8 cellular contexts compared by ENCODE assay signal in genomic region chr11:14519692-14520085, GRCh38. TPM values are rescaled to one million over a fixed set of nuclear protein-coding genes. Genes with fewer than 3 reads are reported as not detected.
A peak's percentile ranks its signal among the peaks of the same experiment; 100 is the strongest.
DNase-seq lines count a peak whose midpoint lies in the region; ATAC-seq and TF ChIP-seq lines count a peak whose summit lies in the region.

No MANE protein-coding gene starts in this region.

- ATAC-seq in GM19043 (IDR thresholded peaks at IDR 0.05; ENCODE audit: low read depth, unreplicated experiment): peak; percentile 20
- peak; percentile 3 for ATAC-seq in HG03457 (IDR thresholded peaks at IDR 0.05; ENCODE audit: unreplicated experiment)
- no peak for ATAC-seq in HG02973 (IDR thresholded peaks at IDR 0.05; ENCODE audit: unreplicated experiment)

- peak overlapping the region; percentile 95 for H3K9ac ChIP-seq in rectal smooth muscle tissue (ENCODE audit: low read length)

- DNase-seq in BE2C: no peak
- no peak for DNase-seq in fibroblast of the aortic adventitia (ENCODE audit: low read depth)
- DNase-seq in epidermal melanocyte (ENCODE audit: insufficient read length, low spot score): no peak

- H3K4me3 ChIP-seq in BE2C (ENCODE audit: low read depth, low read length) (peak overlapping the region; percentile 75), fibroblast of the aortic adventitia (ENCODE audit: low read depth, low read length) (peak overlapping the region; percentile 68), rectal smooth muscle tissue (ENCODE audit: low read length) (peak overlapping the region; percentile 97)

- H3K27ac ChIP-seq in VCaP (peak overlapping the region; percentile 92), rectal smooth muscle tissue (ENCODE audit: low read depth, low read length) (peak overlapping the region; percentile 89)

- no peaks in the 10 kb centered on the region for H3K9me3 ChIP-seq in BE2C

- H3K4me1 ChIP-seq in BE2C: no peaks in the 10 kb centered on the region
- peaks cover 11% of the 10 kb centered on the region for H3K4me1 ChIP-seq in rectal smooth muscle tissue (ENCODE audit: control insufficient read depth, insufficient read depth, low read length)

- TF ChIP-seq CTCF in BE2C (IDR thresholded peaks at IDR 0.05; ENCODE audit: low read depth, low read length): no peak
- TF ChIP-seq CTCF in VCaP (conservative IDR thresholded peaks at IDR 0.05): no peak
- TF ChIP-seq CTCF in fibroblast of the aortic adventitia (IDR thresholded peaks at IDR 0.05; ENCODE audit: insufficient read depth, low read length): no peak

- H3K27me3 ChIP-seq in BE2C (no peaks in the 10 kb centered on the region), rectal smooth muscle tissue (ENCODE audit: control insufficient read depth, insufficient read depth, low read length) (no peaks in the 10 kb centered on the region)

- H3K36me3 ChIP-seq in BE2C (peaks cover 8% of the 10 kb centered on the region; the same call in 1 of the 2 replicates), rectal smooth muscle tissue (ENCODE audit: control insufficient read depth, insufficient read depth, low read length) (peaks cover 5% of the 10 kb centered on the region)

RNA-seq across cellular contexts. Expression of gene PSMA1, which starts 0.5 kb away (rescaled TPM):
- polyA plus RNA-seq in BE2C (2012; ENCODE audit: insufficient read depth, insufficient read length, low read depth): 95.9 TPM
- 110 and 125 TPM in 2 replicates for total RNA-seq in fibroblast of the aortic adventitia (ENCODE audit: low replicate concordance)

RNA-seq across cellular contexts. Expression of gene COPB1, which starts 20.1 kb away (rescaled TPM):
- polyA plus RNA-seq in BE2C (2012; ENCODE audit: insufficient read depth, insufficient read length, low read depth): 36.4 TPM
- 184 and 221 TPM in 2 replicates for total RNA-seq in fibroblast of the aortic adventitia (ENCODE audit: low replicate concordance)
